ENCODE assay signal across 1 cellular context in genomic region chr5:39217365-39218281, GRCh38.
TF ChIP-seq lines count a peak whose summit lies in the region.

No MANE protein-coding gene starts in this region.

TF ChIP-seq in H1, 55 proteins besides CTCF, POLR2A, EP300 and RAD21 (continued from another document):
- 0 out of 2 replicates have a peak, but pooled peaks have one; percentile 19 for TF ChIP-seq YY1 (IDR thresholded peaks at IDR 0.05; ENCODE audit: low read depth, low read length)
TF ChIP-seq in H1: peak in this region for 1.
